In genomic region chr4:39365931-39366771, GRCh38 we compare ENCODE assay signal across 1 cellular context.
TF ChIP-seq lines count a peak whose summit lies in the region.

A gene with protein sequence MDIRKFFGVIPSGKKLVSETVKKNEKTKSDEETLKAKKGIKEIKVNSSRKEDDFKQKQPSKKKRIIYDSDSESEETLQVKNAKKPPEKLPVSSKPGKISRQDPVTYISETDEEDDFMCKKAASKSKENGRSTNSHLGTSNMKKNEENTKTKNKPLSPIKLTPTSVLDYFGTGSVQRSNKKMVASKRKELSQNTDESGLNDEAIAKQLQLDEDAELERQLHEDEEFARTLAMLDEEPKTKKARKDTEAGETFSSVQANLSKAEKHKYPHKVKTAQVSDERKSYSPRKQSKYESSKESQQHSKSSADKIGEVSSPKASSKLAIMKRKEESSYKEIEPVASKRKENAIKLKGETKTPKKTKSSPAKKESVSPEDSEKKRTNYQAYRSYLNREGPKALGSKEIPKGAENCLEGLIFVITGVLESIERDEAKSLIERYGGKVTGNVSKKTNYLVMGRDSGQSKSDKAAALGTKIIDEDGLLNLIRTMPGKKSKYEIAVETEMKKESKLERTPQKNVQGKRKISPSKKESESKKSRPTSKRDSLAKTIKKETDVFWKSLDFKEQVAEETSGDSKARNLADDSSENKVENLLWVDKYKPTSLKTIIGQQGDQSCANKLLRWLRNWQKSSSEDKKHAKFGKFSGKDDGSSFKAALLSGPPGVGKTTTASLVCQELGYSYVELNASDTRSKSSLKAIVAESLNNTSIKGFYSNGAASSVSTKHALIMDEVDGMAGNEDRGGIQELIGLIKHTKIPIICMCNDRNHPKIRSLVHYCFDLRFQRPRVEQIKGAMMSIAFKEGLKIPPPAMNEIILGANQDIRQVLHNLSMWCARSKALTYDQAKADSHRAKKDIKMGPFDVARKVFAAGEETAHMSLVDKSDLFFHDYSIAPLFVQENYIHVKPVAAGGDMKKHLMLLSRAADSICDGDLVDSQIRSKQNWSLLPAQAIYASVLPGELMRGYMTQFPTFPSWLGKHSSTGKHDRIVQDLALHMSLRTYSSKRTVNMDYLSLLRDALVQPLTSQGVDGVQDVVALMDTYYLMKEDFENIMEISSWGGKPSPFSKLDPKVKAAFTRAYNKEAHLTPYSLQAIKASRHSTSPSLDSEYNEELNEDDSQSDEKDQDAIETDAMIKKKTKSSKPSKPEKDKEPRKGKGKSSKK (minus strand): TSS chr4:39366362. CDS start chr4:39366241, 121 bp downstream.

TF ChIP-seq in HEK293, 187 proteins besides CTCF, POLR2A, EP300 and RAD21 (continued from another document and continues in another):
- TF ChIP-seq ZBTB6 (tag by site-specific recombination; IDR thresholded peaks at IDR 0.05) (no peak), PATZ1 (tag by site-specific recombination; IDR thresholded peaks at IDR 0.05) (peak; percentile 83), SP3 (tag by site-specific recombination; IDR thresholded peaks at IDR 0.05) (peak; percentile 86), ZNF302 (tag by site-specific recombination; IDR thresholded peaks at IDR 0.05; ENCODE audit: low read depth) (no peak), ZBTB21 (tag by site-specific recombination; IDR thresholded peaks at IDR 0.05) (peak; percentile 77), YY1 (tag by site-specific recombination; IDR thresholded peaks at IDR 0.05) (peak; percentile 48; the same call in 1 of the 2 replicates), ZFHX2 (tag by site-specific recombination; conservative IDR thresholded peaks at IDR 0.05) (peak; percentile 71), ZNF776 (tag by site-specific recombination; IDR thresholded peaks at IDR 0.05; ENCODE audit: borderline replicate concordance) (no peak), TCF7L2 (IDR thresholded peaks at IDR 0.05; ENCODE audit: borderline replicate concordance, low read depth, low read length) (no peak), BCL6B (tag by site-specific recombination; IDR thresholded peaks at IDR 0.05) (peak; percentile 93), ZSCAN30 (tag by site-specific recombination; IDR thresholded peaks at IDR 0.05) (peak; percentile 76), SCRT2 (tag by site-specific recombination; IDR thresholded peaks at IDR 0.05) (0 out of 2 replicates have a peak, but pooled peaks have one; percentile 15), ZNF514 (tag by site-specific recombination; IDR thresholded peaks at IDR 0.05) (no peak), ZNF639 (tag by site-specific recombination; IDR thresholded peaks at IDR 0.05) (peak; percentile 61; the same call in 1 of the 2 replicates), ZNF768 (tag by site-specific recombination; IDR thresholded peaks at IDR 0.05) (no peak), ZBTB17 (tag by site-specific recombination; IDR thresholded peaks at IDR 0.05) (peak; percentile 96), ZNF211 (tag by site-specific recombination; IDR thresholded peaks at IDR 0.05; ENCODE audit: low read depth) (no peak), ZBTB8A (tag by site-specific recombination; IDR thresholded peaks at IDR 0.05) (peak; percentile 71), KLF1 (tag by site-specific recombination; IDR thresholded peaks at IDR 0.05) (peak; percentile 68; the same call in 1 of the 2 replicates), ZNF202 (tag by site-specific recombination; IDR thresholded peaks at IDR 0.05; ENCODE audit: borderline replicate concordance) (no peak), ZNF19 (tag by site-specific recombination; IDR thresholded peaks at IDR 0.05; ENCODE audit: low read depth) (no peak), MEIS1 (CRISPR knock-in tag; IDR thresholded peaks at IDR 0.05; ENCODE audit: borderline replicate concordance) (no peak), WT1 (tag by site-specific recombination; IDR thresholded peaks at IDR 0.05) (no peak), ZNF677 (tag by site-specific recombination; IDR thresholded peaks at IDR 0.05) (no peak), KLF9 (tag by site-specific recombination; IDR thresholded peaks at IDR 0.05; ENCODE audit: low read depth) (peak; percentile 26; the same call in 1 of the 2 replicates), ZBTB10 (tag by site-specific recombination; IDR thresholded peaks at IDR 0.05) (no peak), ZNF501 (tag by site-specific recombination; IDR thresholded peaks at IDR 0.05) (peak; percentile 93), TRIM28 (IDR thresholded peaks at IDR 0.05; ENCODE audit: borderline replicate concordance, low read length) (no peak), ZNF785 (tag by site-specific recombination; IDR thresholded peaks at IDR 0.05) (no peak), ZNF248 (tag by site-specific recombination; IDR thresholded peaks at IDR 0.05) (no peak), ZNF629 (tag by site-specific recombination; IDR thresholded peaks at IDR 0.05) (peak; percentile 90), ZNF571 (tag by site-specific recombination; IDR thresholded peaks at IDR 0.05) (no peak), GLI2 (tag by site-specific recombination; IDR thresholded peaks at IDR 0.05; ENCODE audit: borderline replicate concordance, low read depth) (no peak), ZNF292 (tag by site-specific recombination; IDR thresholded peaks at IDR 0.05; ENCODE audit: borderline replicate concordance, low read depth) (no peak), PRDM6 (tag by site-specific recombination; IDR thresholded peaks at IDR 0.05) (no peak; the same call in 1 of the 2 replicates), ZNF596 (tag by site-specific recombination; IDR thresholded peaks at IDR 0.05) (no peak), ZNF10 (tag by site-specific recombination; IDR thresholded peaks at IDR 0.05) (peak; percentile 93), MYNN (tag by site-specific recombination; IDR thresholded peaks at IDR 0.05; ENCODE audit: borderline replicate concordance) (no peak), SETDB1 (IDR thresholded peaks at IDR 0.05; ENCODE audit: insufficient read length, low read length) (peak; percentile 76), ZNF280C (tag by site-specific recombination; IDR thresholded peaks at IDR 0.05) (no peak), ZNF266 (tag by site-specific recombination; IDR thresholded peaks at IDR 0.05; ENCODE audit: low read depth) (no peak), ZNF37A (tag by site-specific recombination; IDR thresholded peaks at IDR 0.05) (no peak), ZNF350 (tag by site-specific recombination; IDR thresholded peaks at IDR 0.05) (no peak), ZNF624 (tag by site-specific recombination; IDR thresholded peaks at IDR 0.05) (no peak), ZNF311 (tag by site-specific recombination; IDR thresholded peaks at IDR 0.05; ENCODE audit: borderline replicate concordance) (no peak), ZNF610 (tag by site-specific recombination; IDR thresholded peaks at IDR 0.05; ENCODE audit: borderline replicate concordance) (peak; percentile 42; the same call in 1 of the 2 replicates)
